Comparison of ENCODE assay signal across 21 cellular contexts in genomic region chr5:31901807-31902530, GRCh38.
DNase-seq lines count a peak whose midpoint lies in the region; ATAC-seq, FAIRE-seq and TF ChIP-seq lines count a peak whose summit lies in the region.
"Had no signal": no experiment of that assay in that cellular context is flagged by ENCODE, and none has a peak within 500 bp of the region (broad histone marks: within the 10 kb centered on the region; RNA-seq: fewer than 3 reads in every experiment).

No MANE protein-coding gene starts in this region.

- H3K4me1 ChIP-seq in GM23338 (ENCODE audit: insufficient read depth) (no peaks in the 10 kb centered on the region), astrocyte (ENCODE audit: insufficient read depth, low read length) (no peaks in the 10 kb centered on the region), foreskin keratinocyte (no peaks in the 10 kb centered on the region)

- H3K9me3 ChIP-seq in astrocyte (ENCODE audit: insufficient read depth, low read depth, low read length), result no peaks in the 10 kb centered on the region
- H3K9me3 ChIP-seq: SK-N-SH had no signal

- H3K79me2 ChIP-seq in GM23338 (replicated peaks; ENCODE audit: insufficient read depth) (no peaks in the 10 kb centered on the region), astrocyte (ENCODE audit: insufficient read depth, low read length) (no peaks in the 10 kb centered on the region)

- no peak overlapping the region for H3K4me3 ChIP-seq in GM23338
- H3K4me3 ChIP-seq in astrocyte (ENCODE audit: insufficient read depth, low read depth, low read length), result no peak overlapping the region
- H3K4me3 ChIP-seq: MG63 had no signal

- H3K4me1 Mint-ChIP-seq in GM23338 (no peaks in the 10 kb centered on the region), astrocyte (ENCODE audit: low read depth, unreplicated experiment) (no peaks in the 10 kb centered on the region), type B pancreatic cell (ENCODE audit: unreplicated experiment) (no peaks in the 10 kb centered on the region)

- H3K27ac ChIP-seq in GM23338 (ENCODE audit: low read depth) (peak overlapping the region; percentile 63; the same call in 1 of the 2 replicates), astrocyte (ENCODE audit: low read depth, low read length) (no peak overlapping the region), foreskin keratinocyte (peak overlapping the region; percentile 33)

- H3K4me2 ChIP-seq in GM23338, result no peak overlapping the region
- no peak overlapping the region for H3K4me2 ChIP-seq in astrocyte (ENCODE audit: low read length)
- H3K4me2 ChIP-seq: SK-N-SH had no signal

- H3K27me3 ChIP-seq in GM23338 (ENCODE audit: insufficient read depth) (no peaks in the 10 kb centered on the region), astrocyte (ENCODE audit: insufficient read depth, low read length) (peaks cover 6% of the 10 kb centered on the region), foreskin keratinocyte (no peaks in the 10 kb centered on the region)
- H3K27me3 ChIP-seq: MG63 had no signal

- H2AFZ ChIP-seq in GM23338 (no peak overlapping the region), astrocyte (ENCODE audit: low read depth, low read length) (no peak overlapping the region)

- peaks cover 8% of the 10 kb centered on the region for H3K27me3 Mint-ChIP-seq in GM23338 (ENCODE audit: insufficient read depth, low read depth, poor library complexity)
- peaks cover 2% of the 10 kb centered on the region for H3K27me3 Mint-ChIP-seq in astrocyte (ENCODE audit: low read depth, unreplicated experiment)
- no peaks in the 10 kb centered on the region for H3K27me3 Mint-ChIP-seq in type B pancreatic cell

- no peaks in the 10 kb centered on the region for H3K9me2 ChIP-seq in GM23338 (ENCODE audit: insufficient read depth)
- H3K9me2 ChIP-seq: SK-N-SH had no signal

- H3F3A ChIP-seq in GM23338 (replicated peaks; ENCODE audit: low read depth), result no peaks in the 10 kb centered on the region

- H3K4me3 Mint-ChIP-seq in GM23338, result no peak overlapping the region
- H3K4me3 Mint-ChIP-seq in astrocyte (ENCODE audit: unreplicated experiment), result no peak overlapping the region
- no peak overlapping the region for H3K4me3 Mint-ChIP-seq in type B pancreatic cell

- H3K36me3 ChIP-seq in GM23338 (ENCODE audit: insufficient read depth) (no peaks in the 10 kb centered on the region), astrocyte (ENCODE audit: insufficient read depth, low read length) (no peaks in the 10 kb centered on the region)
- H3K36me3 ChIP-seq: MG63 had no signal

- ATAC-seq in GM23338 (no peak), foreskin keratinocyte (peak; percentile 35)

- DNase-seq in GM23338 (ENCODE audit: low spot score), result no peak
- no peak for DNase-seq in HTR-8/SVneo (ENCODE audit: insufficient read length, low spot score)
- peak; percentile 11 for DNase-seq in astrocyte (ENCODE audit: low read depth)
- DNase-seq in foreskin keratinocyte, result peak in 1 of 2 donors; percentile 22
- DNase-seq in cerebellum (ENCODE audit: low spot score), result no peak
- no peak for DNase-seq in cerebellar cortex (ENCODE audit: low spot score)
- DNase-seq in type B pancreatic cell (ENCODE audit: extremely low spot score, unreplicated experiment), result no peak
- DNase-seq: C1 segment of cervical spinal cord, DND-41, H7, IMR-90, MG63, NCI-H1694 treated with DMSO at 0.1 percent for 48 hours, NCI-H2107, NCI-H510A treated with DMSO at 0.1 percent for 48 hours, NCI-H82, OCI-M1, RPMI8226, SHP77 treated with DMSO at 0.1 percent for 48 hours, SK-N-SH had no signal

- FAIRE-seq in HTR-8/SVneo (lab: Jason Lieb, UNC) (peak; percentile 68), astrocyte (lab: Jason Lieb, UNC) (no peak)
- FAIRE-seq: G401.6 had no signal

- no peak overlapping the region for H3K9ac ChIP-seq in astrocyte (ENCODE audit: low read length)
- H3K9ac ChIP-seq: SK-N-SH had no signal

- H4K20me1 ChIP-seq in GM23338 (replicated peaks; ENCODE audit: insufficient read depth) (no peaks in the 10 kb centered on the region), astrocyte (ENCODE audit: insufficient read depth, low read length) (no peaks in the 10 kb centered on the region)

- TF ChIP-seq CTCF in GM23338 (conservative IDR thresholded peaks at IDR 0.05; ENCODE audit: low read depth in 2 of 2), result no peak
- TF ChIP-seq CTCF in astrocyte (IDR thresholded peaks at IDR 0.05; ENCODE audit: insufficient read depth, low read depth, low read length), result no peak
- no peak for TF ChIP-seq CTCF in foreskin keratinocyte (conservative IDR thresholded peaks at IDR 0.05)
- TF ChIP-seq CTCF in type B pancreatic cell (conservative IDR thresholded peaks at IDR 0.05), result no peak

- H3K27ac Mint-ChIP-seq in GM23338 (no peak overlapping the region), astrocyte (ENCODE audit: unreplicated experiment) (no peak overlapping the region), type B pancreatic cell (no peak overlapping the region)

- no peaks in the 10 kb centered on the region for H3K9me3 Mint-ChIP-seq in GM23338
- no peaks in the 10 kb centered on the region for H3K9me3 Mint-ChIP-seq in astrocyte (ENCODE audit: unreplicated experiment)
- H3K9me3 Mint-ChIP-seq in type B pancreatic cell, result no peaks in the 10 kb centered on the region

- H3K36me3 Mint-ChIP-seq in GM23338 (ENCODE audit: low read depth), result no peaks in the 10 kb centered on the region
- H3K36me3 Mint-ChIP-seq in astrocyte (ENCODE audit: low read depth, unreplicated experiment), result no peaks in the 10 kb centered on the region
- H3K36me3 Mint-ChIP-seq in type B pancreatic cell, result no peaks in the 10 kb centered on the region

TF ChIP-seq in GM23338, 12 proteins besides CTCF, POLR2A, EP300 and RAD21 (continues in another document):
- TF ChIP-seq ZNF462 (CRISPR knock-in tag; IDR thresholded peaks at IDR 0.05) (no peak), EZH2phosphoT487 (IDR thresholded peaks at IDR 0.05; ENCODE audit: unreplicated experiment) (no peak), CREB1 (CRISPR knock-in tag; IDR thresholded peaks at IDR 0.05; ENCODE audit: low read depth) (no peak)
